ENCODE assay signal across 8 cellular contexts in genomic region chr15:50765202-50765967, GRCh38. TPM values are rescaled to one million over a fixed set of nuclear protein-coding genes. Genes with fewer than 3 reads are reported as not detected.
DNase-seq lines count a peak whose midpoint lies in the region; ATAC-seq and TF ChIP-seq lines count a peak whose summit lies in the region.

Gene SPPL2A (minus strand): TSS chr15:50765706. CDS start chr15:50765533, 173 bp downstream.

- peak within 1 kb of the TSS; percentile 92 for H2AFZ ChIP-seq in OCI-LY3 (ENCODE audit: low read depth, low read length)

- peak within 1 kb of the TSS; percentile 86 for H3K4me3 ChIP-seq in HUES6 (ENCODE audit: low read depth, low read length)
- peak within 1 kb of the TSS; percentile 83 for H3K4me3 ChIP-seq in OCI-LY3 (ENCODE audit: low read length)
- peak within 1 kb of the TSS; percentile 72 for H3K4me3 ChIP-seq in mononuclear cell (ENCODE audit: low read length)

- H3K36me3 ChIP-seq in HUES6 (ENCODE audit: control insufficient read depth, insufficient read depth, low read length) (no peaks in the 10 kb centered on the region), OCI-LY3 (replicated peaks; ENCODE audit: low read depth, low read length) (peaks cover 6% of the 10 kb centered on the region)

- no peaks in the 10 kb centered on the region for H3K27me3 ChIP-seq in HUES6 (ENCODE audit: control insufficient read depth, insufficient read depth, low read length)
- no peaks in the 10 kb centered on the region for H3K27me3 ChIP-seq in OCI-LY3 (ENCODE audit: low read depth, low read length)
- H3K27me3 ChIP-seq in mononuclear cell (ENCODE audit: insufficient read depth, low read length) = no peaks in the 10 kb centered on the region

- H3K79me2 ChIP-seq in OCI-LY3 (ENCODE audit: low read length) = peaks cover 46% of the 10 kb centered on the region

- peaks cover 13% of the 10 kb centered on the region for H4K20me1 ChIP-seq in OCI-LY3 (ENCODE audit: insufficient read depth, low read length)

- no peak for TF ChIP-seq CTCF in OCI-LY3 (IDR thresholded peaks at IDR 0.05; ENCODE audit: low read depth, low read length)

- peak within 1 kb of the TSS; percentile 78; the same call in 1 of the 2 replicates for H3K27ac ChIP-seq in HUES6 (ENCODE audit: low read depth, low read length)
- peak within 1 kb of the TSS; percentile 69 for H3K27ac ChIP-seq in OCI-LY3 (ENCODE audit: low read length)

- peak within 1 kb of the TSS; percentile 91 for H3K4me2 ChIP-seq in OCI-LY3 (ENCODE audit: low read length)

- peak; percentile 87 for ATAC-seq in GM21423 (IDR thresholded peaks at IDR 0.05; ENCODE audit: unreplicated experiment)

- H3K9ac ChIP-seq in HUES6 (ENCODE audit: low read length) = peak within 1 kb of the TSS; percentile 89
- H3K9ac ChIP-seq in OCI-LY3 (ENCODE audit: low read length) = peak within 1 kb of the TSS; percentile 89

- peaks cover 9% of the 10 kb centered on the region; the same call in 1 of the 2 replicates for H3K4me1 ChIP-seq in HUES6 (ENCODE audit: control insufficient read depth, insufficient read depth, low read length)
- H3K4me1 ChIP-seq in OCI-LY3 (ENCODE audit: low read length) = peaks cover 11% of the 10 kb centered on the region
- peaks cover 26% of the 10 kb centered on the region for H3K4me1 ChIP-seq in mononuclear cell (ENCODE audit: insufficient read depth, low read length)

- DNase-seq in D341Med (ENCODE audit: low spot score) (peak; percentile 96), epidermal melanocyte (ENCODE audit: insufficient read length, low spot score) (peak; percentile 83)
- peak; percentile 90 for DNase-seq in activated CD8-positive, alpha-beta memory T cell treated with anti-CD3 and anti-CD28 coated beads, Interleukin-2, amount 50 U/mL, for 48 hours
- peak; percentile 86 to 93 for DNase-seq in stimulated activated CD8-positive, alpha-beta memory T cell treated with anti-CD3 and anti-CD28 coated beads, Interleukin-2, amount 100 ng/mL, for 48 hours (ENCODE audit: low read depth in 2 of 2)

- H3K9me3 ChIP-seq in HUES6 (ENCODE audit: control insufficient read depth, insufficient read depth, low read depth, low read length) (no peaks in the 10 kb centered on the region), OCI-LY3 (ENCODE audit: insufficient read depth, low read length) (no peaks in the 10 kb centered on the region), mononuclear cell (ENCODE audit: low read depth, low read length) (no peaks in the 10 kb centered on the region)

RNA-seq across cellular contexts. Expression of gene SPPL2A, which starts in this region (rescaled TPM):
- 106 TPM for total RNA-seq in mononuclear cell

Comparison
In these comparisons a context has a peak if more than half of its experiments do, and no peak if none do; other contexts are left out.
1. Peak in every context shown above with its lines: DNase-seq, ATAC-seq, H3K4me3 ChIP-seq and H3K27ac ChIP-seq.